8 cellular contexts compared by ENCODE assay signal in genomic region chr10:37268266-37268665, GRCh38.
"Had no signal": no experiment of that assay in that cellular context is flagged by ENCODE, and none has a peak within 500 bp of the region (broad histone marks: within the 10 kb centered on the region; RNA-seq: fewer than 3 reads in every experiment).

No MANE protein-coding gene starts in this region.

- ATAC-seq: GM12878 had no signal

- H3K4me3 ChIP-seq: GM12878 had no signal

- DNase-seq: GDM1, GF-D8 had no signal

- FAIRE-seq: G401.6, GM12878, GM12891, GM12892, GM18507, GM19239 had no signal
